20 cellular contexts compared by ENCODE assay signal in genomic region chr17:15882058-15882720, GRCh38.
DNase-seq lines count a peak whose midpoint lies in the region; ATAC-seq, FAIRE-seq and TF ChIP-seq lines count a peak whose summit lies in the region.
"Had no signal": no experiment of that assay in that cellular context is flagged by ENCODE, and none has a peak within 500 bp of the region (broad histone marks: within the 10 kb centered on the region; RNA-seq: fewer than 3 reads in every experiment).

No MANE protein-coding gene starts in this region.

- no peaks in the 10 kb centered on the region for H3K79me2 ChIP-seq in HCT116 (ENCODE audit: insufficient read depth, low read length)
- H3K79me2 ChIP-seq in mesendoderm (ENCODE audit: control insufficient read depth, insufficient read depth, low read length), result no peaks in the 10 kb centered on the region

- no peaks in the 10 kb centered on the region for H3K9me2 ChIP-seq in HCT116 (ENCODE audit: insufficient read depth)

- H2BK15ac ChIP-seq in mesendoderm (replicated peaks; ENCODE audit: low read depth), result no peak overlapping the region

- H3K18ac ChIP-seq in mesendoderm (ENCODE audit: low read length), result no peak overlapping the region

- no peak overlapping the region for H3K23ac ChIP-seq in mesendoderm (ENCODE audit: low read length)

- no peaks in the 10 kb centered on the region for H3K79me1 ChIP-seq in mesendoderm (ENCODE audit: low read length)

- no peak overlapping the region for H2AFZ ChIP-seq in HCT116 (ENCODE audit: low read depth, low read length, poor library complexity, severe bottlenecking)

- no peaks in the 10 kb centered on the region for H3K36me3 ChIP-seq in HCT116 (ENCODE audit: control insufficient read depth in 1 of 2, insufficient read depth in 2 of 2, low read length in 2 of 2)
- H3K36me3 ChIP-seq in mesendoderm (ENCODE audit: control insufficient read depth, insufficient read depth, low read length), result no peaks in the 10 kb centered on the region
- no peaks in the 10 kb centered on the region for H3K36me3 ChIP-seq in pancreas
- H3K36me3 ChIP-seq: colonic mucosa, gastroesophageal sphincter had no signal

- BruUV-seq in HCT116 (replicated peaks; lab: Mats Ljungman, UMichigan), result no TSS peak

- no peaks in the 10 kb centered on the region for H3K9me3 ChIP-seq in HCT116 (ENCODE audit: control insufficient read depth in 1 of 2, insufficient read depth in 1 of 2, low read depth in 1 of 2, low read length in 2 of 2)
- no peaks in the 10 kb centered on the region for H3K9me3 ChIP-seq in pancreas
- H3K9me3 ChIP-seq: colonic mucosa, gastroesophageal sphincter, testis had no signal

- H4K20me1 ChIP-seq in HCT116 (ENCODE audit: insufficient read depth), result no peaks in the 10 kb centered on the region

- H3K27ac ChIP-seq in HCT116 (ENCODE audit: low read depth, low read length), result no peak overlapping the region
- no peak overlapping the region for H3K27ac ChIP-seq in mesendoderm (ENCODE audit: low read depth, low read length)
- no peak overlapping the region for H3K27ac ChIP-seq in pancreas
- H3K27ac ChIP-seq: colonic mucosa, gastroesophageal sphincter, KMS-11, testis had no signal

- H2BK120ac ChIP-seq in mesendoderm (ENCODE audit: low read depth, low read length), result no peak overlapping the region

- H3K4me3 ChIP-seq in HCT116 (replicated peaks in 1 of 2; ENCODE audit: low read depth in 1 of 2, low read length in 2 of 2), result no peak overlapping the region
- H3K4me3 ChIP-seq in cardiac fibroblast (replicated peaks in 1 of 2; ENCODE audit: low read depth in 2 of 2, low read length in 2 of 2), result no peak overlapping the region
- no peak overlapping the region for H3K4me3 ChIP-seq in mesendoderm (ENCODE audit: low read length)
- no peak overlapping the region for H3K4me3 ChIP-seq in pancreas
- H3K4me3 ChIP-seq: colonic mucosa, gastroesophageal sphincter, testis had no signal

- CTCF ChIA-PET in HCT116 (lab: Charles Lee), result no interaction called here

- FAIRE-seq in pancreas (lab: Jason Lieb, UNC), result no peak
- FAIRE-seq: endothelial cell of umbilical vein, islet of Langerhans had no signal

- RAD21 ChIA-PET in HCT116 (lab: Charles Lee; ENCODE audit: low non-redundant PET in 1 of 2, low total read pairs in 2 of 2, uncharacterized antibody in 2 of 2, unreplicated experiment in 2 of 2), result no interaction called here

- H3K27me3 ChIP-seq in HCT116 (ENCODE audit: insufficient read depth, low read length), result no peaks in the 10 kb centered on the region
- H3K27me3 ChIP-seq in mesendoderm (ENCODE audit: insufficient read depth, low read length, poor library complexity), result no peaks in the 10 kb centered on the region
- H3K27me3 ChIP-seq in pancreas, result no peaks in the 10 kb centered on the region
- H3K27me3 ChIP-seq: colonic mucosa, testis had no signal

- H2AK5ac ChIP-seq in mesendoderm (ENCODE audit: low read length), result no peak overlapping the region

- intact Hi-C loops in HCT116 (cut with micrococcal nuclease) (no loop called here), pancreas (cut with DNase I) (no loop called here)

- DNase-seq in ELF-1 (ENCODE audit: low read depth, low spot score) (peak; percentile 70), HCT116 (ENCODE audit: low read depth, low spot score) (no peak), cardiac fibroblast (ENCODE audit: low read depth in 2 of 2) (no peak), mesendoderm (peak; percentile 67), pancreas (no peak), DMS79 (lab: John Stamatoyannopoulos, UW) (no peak)
- DNase-seq: activated effector memory CD4-positive, alpha-beta T cell treated with Interleukin-2 at 50 U/mL for 16 hours; amygdala; C1 segment of cervical spinal cord; colonic mucosa; DMS53; NCI-H1105; NCI-H774; RPMI8226; testis had no signal

- WGBS in mesendoderm (ENCODE audit: extremely low coverage, insufficient coverage, low lambda C conversion rate), result no CpG with 5 or more reads among the region's 8 CpGs
- WGBS in pancreas, 2 donors, result 84 to 85% methylated on average over 8 of the region's 8 CpGs

- H3K56ac ChIP-seq in mesendoderm (ENCODE audit: low read length), result no peak overlapping the region

- POLR2A ChIA-PET in HCT116 (lab: Charles Lee), result no interaction called here

- H3K4ac ChIP-seq in mesendoderm (ENCODE audit: low read depth, low read length), result no peak overlapping the region

- ATAC-seq in HCT116, result peak; percentile 85
- ATAC-seq in HG03108 (IDR thresholded peaks at IDR 0.05; ENCODE audit: unreplicated experiment), result no peak
- no peak for ATAC-seq in pancreas
- ATAC-seq: gastroesophageal sphincter had no signal

- TF ChIP-seq RAD21 in HCT116 (IDR thresholded peaks at IDR 0.05; ENCODE audit: low read depth), result 0 out of 2 replicates have a peak, but pooled peaks have one; percentile 13

- no peak overlapping the region for H2BK5ac ChIP-seq in mesendoderm (ENCODE audit: low read length)

- no peak overlapping the region for H4K5ac ChIP-seq in mesendoderm (ENCODE audit: low read length)

- H3K4me1 ChIP-seq in HCT116 (ENCODE audit: control insufficient read depth in 1 of 2, insufficient read depth in 2 of 2, low read length in 2 of 2), result no peaks in the 10 kb centered on the region
- H3K4me1 ChIP-seq in mesendoderm (ENCODE audit: control insufficient read depth, low read depth, low read length), result no peaks in the 10 kb centered on the region
- H3K4me1 ChIP-seq in pancreas, result no peaks in the 10 kb centered on the region
- H3K4me1 ChIP-seq: colonic mucosa, gastroesophageal sphincter, testis had no signal

- no peak for TF ChIP-seq POLR2A in HCT116 (IDR thresholded peaks at IDR 0.05; ENCODE audit: borderline replicate concordance, extremely low read depth, insufficient read depth, insufficient read length)

- H4K8ac ChIP-seq in mesendoderm (ENCODE audit: low read depth, low read length), result no peak overlapping the region

- H3K4me2 ChIP-seq in HCT116 (ENCODE audit: low read length) (no peak overlapping the region), mesendoderm (ENCODE audit: low read length) (no peak overlapping the region)
- H3K4me2 ChIP-seq: KMS-11 had no signal

- H3K9ac ChIP-seq in HCT116 (ENCODE audit: low read length) (no peak overlapping the region), mesendoderm (ENCODE audit: low read length) (no peak overlapping the region)
- H3K9ac ChIP-seq: KMS-11 had no signal

- peak in 2 of 3 experiments; percentile 36 to 49; a peak in 3 of 6 replicates for TF ChIP-seq CTCF in HCT116 (IDR thresholded peaks at IDR 0.05 in 2 of 3, conservative IDR thresholded peaks at IDR 0.05 in 1 of 3; ENCODE audit: borderline replicate concordance in 1 of 3, insufficient read depth in 1 of 3, low read depth in 2 of 3, low read length in 2 of 3)
- TF ChIP-seq CTCF in cardiac fibroblast (IDR thresholded peaks at IDR 0.05; ENCODE audit: low read depth, low read length), result peak; percentile 9
- TF ChIP-seq CTCF in pancreas (IDR thresholded peaks at IDR 0.05), result no peak

TF ChIP-seq in HCT116, 20 proteins besides CTCF, POLR2A, EP300 and RAD21 (continues in another document):
- TF ChIP-seq, protein P1, sequence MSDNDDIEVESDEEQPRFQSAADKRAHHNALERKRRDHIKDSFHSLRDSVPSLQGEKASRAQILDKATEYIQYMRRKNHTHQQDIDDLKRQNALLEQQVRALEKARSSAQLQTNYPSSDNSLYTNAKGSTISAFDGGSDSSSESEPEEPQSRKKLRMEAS (IDR thresholded peaks at IDR 0.05), result no peak
- TF ChIP-seq FOSL1 (IDR thresholded peaks at IDR 0.05; ENCODE audit: low read depth), result no peak
- TF ChIP-seq EZH2phosphoT487 (IDR thresholded peaks at IDR 0.05; ENCODE audit: borderline replicate concordance), result no peak
- TF ChIP-seq ZNF274 (IDR thresholded peaks at IDR 0.05; ENCODE audit: low read depth, low read length), result no peak
- TF ChIP-seq ZFX (IDR thresholded peaks at IDR 0.05), result no peak
- TF ChIP-seq JUND (IDR thresholded peaks at IDR 0.05), result no peak
- TF ChIP-seq EZH2 (IDR thresholded peaks at IDR 0.05), result no peak
- no peak for TF ChIP-seq CEBPB (IDR thresholded peaks at IDR 0.05; ENCODE audit: low read depth)
- no peak for TF ChIP-seq SRF (IDR thresholded peaks at IDR 0.05; ENCODE audit: low read depth)
- no peak for TF ChIP-seq EGR1 (IDR thresholded peaks at IDR 0.05; ENCODE audit: low read depth)
- TF ChIP-seq TCF7L2 (IDR thresholded peaks at IDR 0.05; ENCODE audit: borderline replicate concordance, extremely low read depth, insufficient read depth, insufficient read length), result no peak
- no peak for TF ChIP-seq CBX3 (IDR thresholded peaks at IDR 0.05; ENCODE audit: low read depth)
- no peak for TF ChIP-seq ELF1 (IDR thresholded peaks at IDR 0.05; ENCODE audit: borderline replicate concordance, low read depth)
- TF ChIP-seq SIN3A (IDR thresholded peaks at IDR 0.05; ENCODE audit: low read depth), result no peak
- no peak for TF ChIP-seq YY1 (IDR thresholded peaks at IDR 0.05; ENCODE audit: extremely low read depth, insufficient replicate concordance, low read depth, low read length)
- TF ChIP-seq, protein P2, sequence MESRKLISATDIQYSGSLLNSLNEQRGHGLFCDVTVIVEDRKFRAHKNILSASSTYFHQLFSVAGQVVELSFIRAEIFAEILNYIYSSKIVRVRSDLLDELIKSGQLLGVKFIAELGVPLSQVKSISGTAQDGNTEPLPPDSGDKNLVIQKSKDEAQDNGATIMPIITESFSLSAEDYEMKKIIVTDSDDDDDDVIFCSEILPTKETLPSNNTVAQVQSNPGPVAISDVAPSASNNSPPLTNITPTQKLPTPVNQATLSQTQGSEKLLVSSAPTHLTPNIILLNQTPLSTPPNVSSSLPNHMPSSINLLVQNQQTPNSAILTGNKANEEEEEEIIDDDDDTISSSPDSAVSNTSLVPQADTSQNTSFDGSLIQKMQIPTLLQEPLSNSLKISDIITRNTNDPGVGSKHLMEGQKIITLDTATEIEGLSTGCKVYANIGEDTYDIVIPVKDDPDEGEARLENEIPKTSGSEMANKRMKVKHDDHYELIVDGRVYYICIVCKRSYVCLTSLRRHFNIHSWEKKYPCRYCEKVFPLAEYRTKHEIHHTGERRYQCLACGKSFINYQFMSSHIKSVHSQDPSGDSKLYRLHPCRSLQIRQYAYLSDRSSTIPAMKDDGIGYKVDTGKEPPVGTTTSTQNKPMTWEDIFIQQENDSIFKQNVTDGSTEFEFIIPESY (IDR thresholded peaks at IDR 0.05; ENCODE audit: extremely low read depth, insufficient replicate concordance, low read length), result no peak

Comparison
In these comparisons a context has a peak if more than half of its experiments do, and no peak if none do; other contexts are left out.
1. DNase-seq: peak in ELF-1 (single experiment) and mesendoderm (single experiment); none in HCT116 (single experiment), cardiac fibroblast (0 of 2), pancreas (0 of 6) and DMS79 (single experiment).
2. CTCF ChIP-seq: peak in HCT116 (2 of 3) and cardiac fibroblast (single experiment); none in pancreas (0 of 4).